ENCODE assay signal across 8 cellular contexts in genomic region chr7:100053201-100053600, GRCh38. TPM values are rescaled to one million over a fixed set of nuclear protein-coding genes. Genes with fewer than 3 reads are reported as not detected.
DNase-seq lines count a peak whose midpoint lies in the region; ATAC-seq and TF ChIP-seq lines count a peak whose summit lies in the region.

No MANE protein-coding gene starts in this region.

- peak in 2 of 3 donors; percentile 46 to 59 for DNase-seq in CD4-positive, CD25-positive, alpha-beta regulatory T cell
- DNase-seq in GM23248 (peak; percentile 88), NCI-H2227 (lab: John Stamatoyannopoulos, UW; ENCODE audit: unreplicated experiment) (peak; percentile 81), glomerular endothelial cell (ENCODE audit: extremely low read depth, low read depth, low spot score) (peak; percentile 54), smooth muscle cell of the brain vasculature (ENCODE audit: low read depth, low spot score) (peak; percentile 32), vagina (ENCODE audit: extremely low spot score in 2 of 2) (no peak)
- DNase-seq in activated CD4-positive, alpha-beta memory T cell treated with anti-CD3 and anti-CD28 coated beads for 36 hours, result peak; percentile 38
- no peak for DNase-seq in activated T-cell treated with anti-CD3 and anti-CD28 coated beads, Interleukin-2, amount 50 U/mL, for 24 hours

- peaks cover 5% of the 10 kb centered on the region for H3K36me3 Mint-ChIP-seq in CD4-positive, CD25-positive, alpha-beta regulatory T cell
- peaks cover 2% of the 10 kb centered on the region for H3K36me3 Mint-ChIP-seq in activated CD4-positive, alpha-beta memory T cell treated with anti-CD3 and anti-CD28 coated beads for 36 hours
- peaks cover 33% of the 10 kb centered on the region for H3K36me3 Mint-ChIP-seq in activated T-cell treated with anti-CD3 and anti-CD28 coated beads, Interleukin-2, amount 50 U/mL, for 24 hours (ENCODE audit: low read depth)

- peaks cover 0 to 2% (median 0%) of the 10 kb centered on the region in 7 donors for H3K9me3 Mint-ChIP-seq in CD4-positive, CD25-positive, alpha-beta regulatory T cell
- H3K9me3 Mint-ChIP-seq in activated CD4-positive, alpha-beta memory T cell treated with anti-CD3 and anti-CD28 coated beads for 36 hours, result no peaks in the 10 kb centered on the region
- H3K9me3 Mint-ChIP-seq in activated T-cell treated with anti-CD3 and anti-CD28 coated beads, Interleukin-2, amount 50 U/mL, for 24 hours, result no peaks in the 10 kb centered on the region

- H3K9ac ChIP-seq in GM23248, result no peak overlapping the region

- peak overlapping the region in 1 of 4 donors; percentile 75 for H3K4me3 Mint-ChIP-seq in CD4-positive, CD25-positive, alpha-beta regulatory T cell
- no peak overlapping the region for H3K4me3 Mint-ChIP-seq in activated CD4-positive, alpha-beta memory T cell treated with anti-CD3 and anti-CD28 coated beads for 36 hours
- H3K4me3 Mint-ChIP-seq in activated T-cell treated with anti-CD3 and anti-CD28 coated beads, Interleukin-2, amount 50 U/mL, for 24 hours, result no peak overlapping the region

- H3K4me2 ChIP-seq in GM23248 (ENCODE audit: unreplicated experiment), result no peak overlapping the region

- peaks cover 33% of the 10 kb centered on the region for H3K79me2 ChIP-seq in GM23248 (ENCODE audit: insufficient read depth)

- 0 out of 2 replicates have a peak, but pooled peaks cover 5% of the 10 kb centered on the region for H3F3A ChIP-seq in GM23248 (ENCODE audit: insufficient read depth)

- H3K9me3 ChIP-seq in CD4-positive, CD25-positive, alpha-beta regulatory T cell (ENCODE audit: control insufficient read depth in 2 of 2, low read length in 2 of 2), result no peaks in the 10 kb centered on the region
- H3K9me3 ChIP-seq in GM23248 (ENCODE audit: low read depth), result no peaks in the 10 kb centered on the region
- H3K9me3 ChIP-seq in vagina, result no peaks in the 10 kb centered on the region

- WGBS in GM23248 (ENCODE audit: low coverage in 1 of 2, low lambda C conversion rate in 2 of 2, missing lambda C conversion rate in 2 of 2), 2 experiments, result 37 to 41% methylated on average over 3 of the region's 3 CpGs

- peaks cover 5% of the 10 kb centered on the region for H3K36me3 ChIP-seq in CD4-positive, CD25-positive, alpha-beta regulatory T cell (ENCODE audit: control insufficient read depth, insufficient read depth, low read length)
- H3K36me3 ChIP-seq in GM23248 (ENCODE audit: low read depth) (no peaks in the 10 kb centered on the region), vagina (peaks cover 0 to 15% of the 10 kb centered on the region in 2 donors)

- no peak overlapping the region for H3K27ac ChIP-seq in CD4-positive, CD25-positive, alpha-beta regulatory T cell (ENCODE audit: insufficient read depth, low read length, poor library complexity, severe bottlenecking)
- H3K27ac ChIP-seq in GM23248, result peak overlapping the region; percentile 26; the same call in 1 of the 2 replicates
- H3K27ac ChIP-seq in vagina, result no peak overlapping the region

- CTCF ChIA-PET in activated CD4-positive, alpha-beta memory T cell treated with anti-CD3 and anti-CD28 coated beads for 36 hours (lab: Charles Lee), result interaction anchor here (0.6 to 2.7 kb wide), 12 partner anchors 10 to 140 kb away, joined by 3 to 12 read pairs (median 4); partner anchors contain the start of gene TRIM4

- POLR2A ChIA-PET in activated CD4-positive, alpha-beta memory T cell treated with anti-CD3 and anti-CD28 coated beads for 36 hours (lab: Charles Lee), result no interaction called here

- TF ChIP-seq CTCF in vagina (IDR thresholded peaks at IDR 0.05), result no peak

- in situ Hi-C loops in GM23248 (cut with MboI), result no loop called here

- ATAC-seq in CD4-positive, CD25-positive, alpha-beta regulatory T cell (ENCODE audit: low read depth in 2 of 2), result no peak

- peaks cover 6% of the 10 kb centered on the region for H3K27me3 Mint-ChIP-seq in CD4-positive, CD25-positive, alpha-beta regulatory T cell
- H3K27me3 Mint-ChIP-seq in activated CD4-positive, alpha-beta memory T cell treated with anti-CD3 and anti-CD28 coated beads for 36 hours, result no peaks in the 10 kb centered on the region
- no peaks in the 10 kb centered on the region for H3K27me3 Mint-ChIP-seq in activated T-cell treated with anti-CD3 and anti-CD28 coated beads, Interleukin-2, amount 50 U/mL, for 24 hours

- H4K20me1 ChIP-seq in GM23248 (ENCODE audit: insufficient read depth), result no peaks in the 10 kb centered on the region

- no peak for TF ChIP-seq POLR2A in vagina (IDR thresholded peaks at IDR 0.05)

- no peak overlapping the region for H3K27ac Mint-ChIP-seq in CD4-positive, CD25-positive, alpha-beta regulatory T cell
- no peak overlapping the region for H3K27ac Mint-ChIP-seq in activated CD4-positive, alpha-beta memory T cell treated with anti-CD3 and anti-CD28 coated beads for 36 hours
- no peak overlapping the region for H3K27ac Mint-ChIP-seq in activated T-cell treated with anti-CD3 and anti-CD28 coated beads, Interleukin-2, amount 50 U/mL, for 24 hours

- H3K4me1 ChIP-seq in CD4-positive, CD25-positive, alpha-beta regulatory T cell (ENCODE audit: control insufficient read depth, insufficient read depth, low read length, poor library complexity, severe bottlenecking), result peaks cover 10% of the 10 kb centered on the region
- no peaks in the 10 kb centered on the region for H3K4me1 ChIP-seq in GM23248 (ENCODE audit: insufficient read depth)
- H3K4me1 ChIP-seq in vagina, result peaks cover 40% of the 10 kb centered on the region

- no peaks in the 10 kb centered on the region for H3K9me2 ChIP-seq in GM23248 (ENCODE audit: insufficient read depth)

- no peak overlapping the region for H3K4me3 ChIP-seq in CD4-positive, CD25-positive, alpha-beta regulatory T cell (ENCODE audit: low read depth, low read length)
- H3K4me3 ChIP-seq in GM23248, result no peak overlapping the region
- no peak overlapping the region for H3K4me3 ChIP-seq in vagina

- intact Hi-C loops in activated CD4-positive, alpha-beta memory T cell treated with anti-CD3 and anti-CD28 coated beads for 36 hours (cut with micrococcal nuclease), result loop anchor here (1.0 kb wide), 1 partner anchor 59 kb away; no protein-coding TSS in a partner anchor
- intact Hi-C loops in vagina (cut with DNase I), result no loop called here

- no peaks in the 10 kb centered on the region for H3K27me3 ChIP-seq in CD4-positive, CD25-positive, alpha-beta regulatory T cell (ENCODE audit: control insufficient read depth, insufficient read depth, low read length)
- H3K27me3 ChIP-seq in GM23248 (replicated peaks; ENCODE audit: insufficient read depth) (no peaks in the 10 kb centered on the region), vagina (no peaks in the 10 kb centered on the region)

- H3K4me1 Mint-ChIP-seq in CD4-positive, CD25-positive, alpha-beta regulatory T cell, result peaks cover 0 to 31% (median 17%) of the 10 kb centered on the region in 4 donors
- peaks cover 12% of the 10 kb centered on the region for H3K4me1 Mint-ChIP-seq in activated CD4-positive, alpha-beta memory T cell treated with anti-CD3 and anti-CD28 coated beads for 36 hours (ENCODE audit: low read depth)
- peaks cover 25% of the 10 kb centered on the region for H3K4me1 Mint-ChIP-seq in activated T-cell treated with anti-CD3 and anti-CD28 coated beads, Interleukin-2, amount 50 U/mL, for 24 hours (ENCODE audit: low read depth)

- H2AFZ ChIP-seq in GM23248, result no peak overlapping the region

RNA-seq across cellular contexts. Expression of gene ZSCAN21, which starts 3.6 kb away (rescaled TPM):
- total RNA-seq in CD4-positive, CD25-positive, alpha-beta regulatory T cell, result 6.0 TPM
- 1 to 10 TPM; 5.1 to 9.8 (median 8.6) TPM for polyA plus RNA-seq in CD4-positive, CD25-positive, alpha-beta regulatory T cell
- total RNA-seq in GM23248 (2014; rRNA removed; shearing (Covaris generic)), result 3.4 and 6.3 TPM in 2 replicates
- 7.9 and 8.2 TPM in 2 replicates for polyA plus RNA-seq in GM23248 (2016; fragmentation: Nextera tagmentation; extraction: Ambion mirVana)
- total RNA-seq in activated CD4-positive, alpha-beta memory T cell treated with anti-CD3 and anti-CD28 coated beads for 36 hours, result 1 to 10 TPM; 6.2 TPM
- 7.8 and 8.8 TPM in 2 replicates for total RNA-seq in glomerular endothelial cell
- total RNA-seq in vagina, result 19.9 TPM

RNA-seq across cellular contexts. Expression of gene ZNF3, which starts 28.3 kb away (rescaled TPM):
- total RNA-seq in CD4-positive, CD25-positive, alpha-beta regulatory T cell, result 29.2 TPM
- 10 to 100 TPM; 13.4 to 27.6 (median 20.7) TPM for polyA plus RNA-seq in CD4-positive, CD25-positive, alpha-beta regulatory T cell
- total RNA-seq in GM23248 (2014; rRNA removed; shearing (Covaris generic)), result 13.8 and 24.9 TPM in 2 replicates
- polyA plus RNA-seq in GM23248 (2016; fragmentation: Nextera tagmentation; extraction: Ambion mirVana), result 13.3 and 15.0 TPM in 2 replicates
- 10 to 100 TPM; 18.0 to 18.6 TPM for total RNA-seq in activated CD4-positive, alpha-beta memory T cell treated with anti-CD3 and anti-CD28 coated beads for 36 hours
- total RNA-seq in glomerular endothelial cell (28.6 and 30.8 TPM in 2 replicates), vagina (16.7 TPM)

RNA-seq across cellular contexts. Expression of gene COPS6, which starts 35.6 kb away (rescaled TPM):
- total RNA-seq in CD4-positive, CD25-positive, alpha-beta regulatory T cell, result 74.4 TPM
- 100 to 1,000 TPM; 123 to 180 (median 144) TPM for polyA plus RNA-seq in CD4-positive, CD25-positive, alpha-beta regulatory T cell
- total RNA-seq in GM23248 (2014; rRNA removed; shearing (Covaris generic)), result 59.1 and 79.1 TPM in 2 replicates
- polyA plus RNA-seq in GM23248 (2016; fragmentation: Nextera tagmentation; extraction: Ambion mirVana), result 214 and 223 TPM in 2 replicates
- 10 to 100 TPM; 93.1 to 98.2 TPM for total RNA-seq in activated CD4-positive, alpha-beta memory T cell treated with anti-CD3 and anti-CD28 coated beads for 36 hours
- total RNA-seq in glomerular endothelial cell (89.7 and 92.1 TPM in 2 replicates), vagina (59.9 TPM)

RNA-seq across cellular contexts. Expression of gene ZKSCAN1, which starts 37.8 kb away (rescaled TPM):
- total RNA-seq in CD4-positive, CD25-positive, alpha-beta regulatory T cell, result 57.8 TPM
- polyA plus RNA-seq in CD4-positive, CD25-positive, alpha-beta regulatory T cell, result 10 to 100 TPM; 21.6 to 27.7 (median 26.8) TPM
- total RNA-seq in GM23248 (2014; rRNA removed; shearing (Covaris generic)), result 17.8 and 21.9 TPM in 2 replicates
- polyA plus RNA-seq in GM23248 (2016; fragmentation: Nextera tagmentation; extraction: Ambion mirVana), result 33.7 and 37.0 TPM in 2 replicates
- total RNA-seq in activated CD4-positive, alpha-beta memory T cell treated with anti-CD3 and anti-CD28 coated beads for 36 hours, result 10 to 100 TPM; 49.1 to 50.6 TPM
- total RNA-seq in glomerular endothelial cell, result 32.9 and 35.5 TPM in 2 replicates
- total RNA-seq in vagina, result 36.6 TPM

RNA-seq across cellular contexts. Expression of gene MCM7, which starts 48.0 kb away (rescaled TPM):
- 82.0 TPM for total RNA-seq in CD4-positive, CD25-positive, alpha-beta regulatory T cell
- 10 to 100 TPM; 31.2 to 45.2 (median 35.8) TPM for polyA plus RNA-seq in CD4-positive, CD25-positive, alpha-beta regulatory T cell
- 61.3 and 93.1 TPM in 2 replicates for total RNA-seq in GM23248 (2014; rRNA removed; shearing (Covaris generic))
- 49.6 and 53.7 TPM in 2 replicates for polyA plus RNA-seq in GM23248 (2016; fragmentation: Nextera tagmentation; extraction: Ambion mirVana)
- total RNA-seq in activated CD4-positive, alpha-beta memory T cell treated with anti-CD3 and anti-CD28 coated beads for 36 hours, result 100 to 1,000 TPM; 393 to 398 TPM
- 31.3 and 55.0 TPM in 2 replicates for total RNA-seq in glomerular endothelial cell
- total RNA-seq in vagina, result 35.1 TPM

Comparison
In these comparisons a context has a peak if more than half of its experiments do, and no peak if none do; other contexts are left out.
1. DNase-seq: peak in CD4-positive, CD25-positive, alpha-beta regulatory T cell (2 of 3), GM23248 (single experiment), NCI-H2227 (single experiment), activated CD4-positive, alpha-beta memory T cell treated with anti-CD3 and anti-CD28 coated beads for 36 hours (single experiment), glomerular endothelial cell (single experiment) and smooth muscle cell of the brain vasculature (single experiment); none in activated T-cell treated with anti-CD3 and anti-CD28 coated beads, Interleukin-2, amount 50 U/mL, for 24 hours (single experiment) and vagina (0 of 2).